Comparison of ENCODE assay signal across 1 cellular context in genomic region chr3:3086239-3086638, GRCh38.
TF ChIP-seq lines count a peak whose summit lies in the region.

No MANE protein-coding gene starts in this region.

TF ChIP-seq in K562, 482 proteins besides CTCF, POLR2A, EP300 and RAD21 (continued from another document):
- TF ChIP-seq GTF2B (IDR thresholded peaks at IDR 0.05; ENCODE audit: extremely low read depth, insufficient read length) = no peak
